ENCODE assay signal across 9 cellular contexts in the genomic region with DNA sequence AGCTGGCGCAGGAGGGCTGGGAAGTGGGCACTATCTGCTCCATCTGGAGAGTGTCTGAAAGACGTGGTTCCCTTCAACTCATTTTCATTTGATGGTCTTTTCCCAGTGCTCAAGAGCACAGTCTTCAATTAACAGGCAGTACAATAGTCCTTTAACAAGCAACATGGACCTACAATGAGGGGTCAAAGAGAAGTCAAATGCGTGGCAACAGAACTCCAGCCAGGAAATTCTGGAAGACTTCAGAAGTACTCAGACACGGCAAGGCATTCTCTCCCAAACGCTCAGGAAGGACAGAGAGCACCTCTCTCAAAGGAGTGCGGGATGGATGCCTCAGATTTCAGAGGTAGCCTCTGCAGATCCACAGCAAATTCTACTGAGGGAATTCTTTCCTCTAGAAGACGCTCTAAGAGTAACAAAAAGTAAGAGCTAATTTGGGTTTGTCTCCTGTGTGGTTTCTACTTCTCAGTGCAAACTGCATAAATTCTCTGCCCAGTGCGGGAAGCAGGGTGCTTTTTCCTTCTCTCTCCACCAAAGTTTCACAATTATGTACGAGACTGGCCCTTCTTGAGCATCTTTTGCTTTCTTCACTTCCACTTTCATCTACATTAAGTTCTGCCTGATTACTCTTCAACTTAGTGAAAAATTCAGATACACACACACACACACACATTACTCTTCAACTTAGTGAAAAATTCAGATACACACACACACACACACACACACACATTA. TPM values are rescaled to one million over a fixed set of nuclear protein-coding genes. Genes with fewer than 3 reads are reported as not detected.
A peak's percentile ranks its signal among the peaks of the same experiment; 100 is the strongest.
DNase-seq lines count a peak whose midpoint lies in the region; ATAC-seq and TF ChIP-seq lines count a peak whose summit lies in the region.
"Had no signal": no experiment of that assay in that cellular context is flagged by ENCODE, and none has a peak within 500 bp of the region (broad histone marks: within the 10 kb centered on the region; RNA-seq: fewer than 3 reads in every experiment).

No MANE protein-coding gene starts in this region.

- H3K36me3 Mint-ChIP-seq in osteocyte (ENCODE audit: unreplicated experiment): peaks cover 55% of the 10 kb centered on the region

- H3K27me3 Mint-ChIP-seq in osteocyte (ENCODE audit: unreplicated experiment): no peaks in the 10 kb centered on the region

- H3K27me3 ChIP-seq in SJSA1 (replicated peaks): no peaks in the 10 kb centered on the region

- H3K9me3 Mint-ChIP-seq in osteocyte (ENCODE audit: unreplicated experiment): no peaks in the 10 kb centered on the region

- no peak for TF ChIP-seq CTCF in osteocyte (IDR thresholded peaks at IDR 0.05)

- peak; percentile 83 for ATAC-seq in GM18867 (IDR thresholded peaks at IDR 0.05; ENCODE audit: unreplicated experiment)
- ATAC-seq in HG02759 (IDR thresholded peaks at IDR 0.05; ENCODE audit: unreplicated experiment): peak; percentile 83

- H3K4me1 ChIP-seq in SJSA1 (replicated peaks): peaks cover 74% of the 10 kb centered on the region

- DNase-seq in SJSA1 (ENCODE audit: low read depth in 1 of 2, low spot score in 2 of 2): peak in 1 of 2 experiments; percentile 63
- no peak for DNase-seq in osteocyte (ENCODE audit: extremely low spot score, unreplicated experiment)
- DNase-seq in NCI-H2107 treated with DMSO at 0.1 percent for 48 hours (lab: John Stamatoyannopoulos, UW; ENCODE audit: unreplicated experiment): no peak
- DNase-seq in OCI-M1 (lab: John Stamatoyannopoulos, UW): no peak
- DNase-seq in HT-29 (ENCODE audit: low spot score): no peak
- no peak for DNase-seq in activated CD4-positive, alpha-beta T cell treated with anti-CD3 and anti-CD28 coated beads for 1 hour
- DNase-seq: stimulated activated CD4-positive, alpha-beta T cell treated with anti-CD3 and anti-CD28 coated beads, Interleukin-15, amount 100 ng/mL, for 24 hours had no signal

- H3K4me3 ChIP-seq in SJSA1: no peak overlapping the region

- H3K4me1 Mint-ChIP-seq in osteocyte (ENCODE audit: unreplicated experiment): peaks cover 77% of the 10 kb centered on the region

- no peaks in the 10 kb centered on the region for H3K9me3 ChIP-seq in SJSA1 (replicated peaks)

- peak overlapping the region; percentile 56 for H3K27ac Mint-ChIP-seq in osteocyte (ENCODE audit: unreplicated experiment)

- H3K4me3 Mint-ChIP-seq in osteocyte (ENCODE audit: unreplicated experiment): no peak overlapping the region

- peak overlapping the region; percentile 97 for H3K27ac ChIP-seq in SJSA1

- H3K36me3 ChIP-seq in SJSA1: no peaks in the 10 kb centered on the region

RNA-seq across cellular contexts. Expression of gene LHFPL2, which starts 56.4 kb away (rescaled TPM):
- 19.3 and 45.7 TPM in 2 replicates for total RNA-seq in SJSA1 (2014; rRNA removed; shearing (Covaris generic))
- 110 and 113 TPM in 2 replicates for total RNA-seq in osteocyte
- total RNA-seq in HT-29 (2014; rRNA removed; shearing (Covaris generic)): 11.7 and 18.9 TPM in 2 replicates
